ENCODE assay signal across 11 cellular contexts in the genomic region with DNA sequence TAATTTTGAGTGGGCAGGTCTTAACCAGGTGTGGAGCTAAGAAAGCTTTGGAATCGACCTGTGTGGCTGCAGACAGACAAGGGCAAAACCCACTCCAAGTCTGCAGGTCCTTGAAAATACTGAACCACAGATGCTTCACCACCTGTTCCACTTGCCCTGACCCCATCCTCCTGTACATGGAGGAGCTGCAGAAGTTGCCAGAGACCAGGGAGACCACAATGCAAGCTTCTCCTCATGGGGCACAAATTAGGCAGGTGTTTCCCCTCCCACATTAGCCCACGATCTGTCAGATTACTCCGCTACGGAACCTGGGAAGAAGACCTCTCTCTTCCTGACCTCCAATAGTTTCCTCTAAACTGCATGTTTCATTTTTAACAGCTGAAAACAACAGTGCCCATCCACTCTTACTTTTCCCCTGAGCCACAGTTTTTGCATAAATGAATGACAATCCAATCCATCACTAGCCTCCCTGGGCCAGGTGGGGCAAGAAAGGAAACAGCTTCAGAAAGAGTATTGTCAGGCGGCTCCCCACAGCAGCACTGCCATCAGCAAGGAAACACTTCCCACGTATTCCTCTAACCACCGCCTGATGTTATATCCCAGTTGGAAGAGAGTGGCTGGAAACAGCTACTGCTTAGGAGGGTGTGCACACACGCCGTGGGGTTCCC.
DNase-seq lines count a peak whose midpoint lies in the region; ATAC-seq and TF ChIP-seq lines count a peak whose summit lies in the region.
"Had no signal": no experiment of that assay in that cellular context is flagged by ENCODE, and none has a peak within 500 bp of the region (broad histone marks: within the 10 kb centered on the region; RNA-seq: fewer than 3 reads in every experiment).

No MANE protein-coding gene starts in this region.

- no peak overlapping the region for H2AFZ ChIP-seq in MM.1S (ENCODE audit: low read length)

- H3K4me1 ChIP-seq in iPS-18a (ENCODE audit: control insufficient read depth, low read depth, low read length) (peaks cover 16% of the 10 kb centered on the region), MM.1S (ENCODE audit: low read length) (no peaks in the 10 kb centered on the region)

- H3K27me3 ChIP-seq in iPS-18a (ENCODE audit: control insufficient read depth, insufficient read depth, low read length) (peaks cover 9% of the 10 kb centered on the region), MM.1S (replicated peaks; ENCODE audit: insufficient read depth, low read length) (peaks cover 42% of the 10 kb centered on the region)

- H3F3A ChIP-seq in MM.1S (ENCODE audit: insufficient read depth, low read length) = no peaks in the 10 kb centered on the region

- H3K9ac ChIP-seq in iPS-18a (ENCODE audit: low read length) (no peak overlapping the region), MM.1S (ENCODE audit: low read length) (no peak overlapping the region)

- H3K27ac ChIP-seq in VCaP (peak overlapping the region; percentile 82), iPS-18a (ENCODE audit: low read length) (no peak overlapping the region), MM.1S (ENCODE audit: low read length) (no peak overlapping the region)

- DNase-seq in NCI-H1417 (lab: John Stamatoyannopoulos, UW) (peak; percentile 42 to 81 (median 73)), NCI-H1417 treated with DMSO at 0.1 percent for 48 hours (lab: John Stamatoyannopoulos, UW) (no peak), MM.1S (no peak), NCI-H1105 (lab: John Stamatoyannopoulos, UW) (no peak)
- no peak for DNase-seq in stimulated activated effector memory CD8-positive, alpha-beta T cell treated with anti-CD3 and anti-CD28 coated beads, Interleukin-12 subunit alpha, Interleukin-12 subunit beta, amount 100 ng/mL, for 72 hours (ENCODE audit: low spot score in 2 of 2)
- DNase-seq in activated T-cell treated with anti-CD3 and anti-CD28 coated beads, Interleukin-2, amount 50 U/mL, for 1 hour = no peak
- DNase-seq: activated T-cell treated with anti-CD3 and anti-CD28 coated beads, Interleukin-2, amount 50 U/mL, for 4 hours; foreskin melanocyte had no signal

- H3K27ac Mint-ChIP-seq in stimulated activated effector memory CD8-positive, alpha-beta T cell treated with anti-CD3 and anti-CD28 coated beads, Interleukin-12 subunit alpha, Interleukin-12 subunit beta, amount 100 ng/mL, for 72 hours = peak overlapping the region; percentile 43

- no peaks in the 10 kb centered on the region for H3K9me3 Mint-ChIP-seq in stimulated activated effector memory CD8-positive, alpha-beta T cell treated with anti-CD3 and anti-CD28 coated beads, Interleukin-12 subunit alpha, Interleukin-12 subunit beta, amount 100 ng/mL, for 72 hours
- H3K9me3 Mint-ChIP-seq: activated T-cell treated with anti-CD3 and anti-CD28 coated beads, Interleukin-2, amount 50 U/mL, for 4 hours had no signal

- H3K4me1 Mint-ChIP-seq in stimulated activated effector memory CD8-positive, alpha-beta T cell treated with anti-CD3 and anti-CD28 coated beads, Interleukin-12 subunit alpha, Interleukin-12 subunit beta, amount 100 ng/mL, for 72 hours = no peaks in the 10 kb centered on the region

- H3K79me2 ChIP-seq in MM.1S (ENCODE audit: low read length) = no peaks in the 10 kb centered on the region

- no peaks in the 10 kb centered on the region for H3K36me3 ChIP-seq in iPS-18a (ENCODE audit: control insufficient read depth, low read depth, low read length)
- H3K36me3 ChIP-seq in MM.1S (replicated peaks; ENCODE audit: insufficient read depth, low read length) = no peaks in the 10 kb centered on the region

- H3K9me3 ChIP-seq in iPS-18a (ENCODE audit: control insufficient read depth, low read depth, low read length) = no peaks in the 10 kb centered on the region
- no peaks in the 10 kb centered on the region for H3K9me3 ChIP-seq in MM.1S (replicated peaks; ENCODE audit: insufficient read depth, low read length)

- H3K4me2 ChIP-seq in MM.1S (ENCODE audit: low read depth, low read length) = no peak overlapping the region

- TF ChIP-seq CTCF in VCaP (conservative IDR thresholded peaks at IDR 0.05) = no peak
- TF ChIP-seq CTCF in MM.1S (IDR thresholded peaks at IDR 0.05; ENCODE audit: low read length) = no peak

- H4K20me1 ChIP-seq in MM.1S (ENCODE audit: insufficient read depth, low read length) = no peaks in the 10 kb centered on the region

- no peaks in the 10 kb centered on the region for H3K9me2 ChIP-seq in MM.1S (replicated peaks; ENCODE audit: insufficient read depth, low read length)

- H3K4me3 ChIP-seq in iPS-18a (ENCODE audit: low read length) = peak overlapping the region; percentile 18
- H3K4me3 ChIP-seq in MM.1S (ENCODE audit: low read length) = no peak overlapping the region
- H3K4me3 ChIP-seq: lung had no signal

- no peak overlapping the region for H3K4me3 Mint-ChIP-seq in stimulated activated effector memory CD8-positive, alpha-beta T cell treated with anti-CD3 and anti-CD28 coated beads, Interleukin-12 subunit alpha, Interleukin-12 subunit beta, amount 100 ng/mL, for 72 hours
- H3K4me3 Mint-ChIP-seq: activated T-cell treated with anti-CD3 and anti-CD28 coated beads, Interleukin-2, amount 50 U/mL, for 4 hours had no signal

- H3K36me3 Mint-ChIP-seq in stimulated activated effector memory CD8-positive, alpha-beta T cell treated with anti-CD3 and anti-CD28 coated beads, Interleukin-12 subunit alpha, Interleukin-12 subunit beta, amount 100 ng/mL, for 72 hours = no peaks in the 10 kb centered on the region

- ATAC-seq in stimulated activated effector memory CD8-positive, alpha-beta T cell treated with anti-CD3 and anti-CD28 coated beads, Interleukin-12 subunit alpha, Interleukin-12 subunit beta, amount 100 ng/mL, for 72 hours = no peak
- ATAC-seq: activated T-cell treated with anti-CD3 and anti-CD28 coated beads, Interleukin-2, amount 50 U/mL, for 4 hours had no signal

Comparison
In these comparisons a context has a peak if more than half of its experiments do, and no peak if none do; other contexts are left out.
1. DNase-seq: peak in NCI-H1417 (3 of 3); none in NCI-H1417 treated with DMSO at 0.1 percent for 48 hours (single experiment), stimulated activated effector memory CD8-positive, alpha-beta T cell treated with anti-CD3 and anti-CD28 coated beads, Interleukin-12 subunit alpha, Interleukin-12 subunit beta, amount 100 ng/mL, for 72 hours (0 of 2), MM.1S (single experiment), activated T-cell treated with anti-CD3 and anti-CD28 coated beads, Interleukin-2, amount 50 U/mL, for 1 hour (single experiment) and NCI-H1105 (single experiment).